Comparison of ENCODE assay signal across 1 cellular context in the genomic region with DNA sequence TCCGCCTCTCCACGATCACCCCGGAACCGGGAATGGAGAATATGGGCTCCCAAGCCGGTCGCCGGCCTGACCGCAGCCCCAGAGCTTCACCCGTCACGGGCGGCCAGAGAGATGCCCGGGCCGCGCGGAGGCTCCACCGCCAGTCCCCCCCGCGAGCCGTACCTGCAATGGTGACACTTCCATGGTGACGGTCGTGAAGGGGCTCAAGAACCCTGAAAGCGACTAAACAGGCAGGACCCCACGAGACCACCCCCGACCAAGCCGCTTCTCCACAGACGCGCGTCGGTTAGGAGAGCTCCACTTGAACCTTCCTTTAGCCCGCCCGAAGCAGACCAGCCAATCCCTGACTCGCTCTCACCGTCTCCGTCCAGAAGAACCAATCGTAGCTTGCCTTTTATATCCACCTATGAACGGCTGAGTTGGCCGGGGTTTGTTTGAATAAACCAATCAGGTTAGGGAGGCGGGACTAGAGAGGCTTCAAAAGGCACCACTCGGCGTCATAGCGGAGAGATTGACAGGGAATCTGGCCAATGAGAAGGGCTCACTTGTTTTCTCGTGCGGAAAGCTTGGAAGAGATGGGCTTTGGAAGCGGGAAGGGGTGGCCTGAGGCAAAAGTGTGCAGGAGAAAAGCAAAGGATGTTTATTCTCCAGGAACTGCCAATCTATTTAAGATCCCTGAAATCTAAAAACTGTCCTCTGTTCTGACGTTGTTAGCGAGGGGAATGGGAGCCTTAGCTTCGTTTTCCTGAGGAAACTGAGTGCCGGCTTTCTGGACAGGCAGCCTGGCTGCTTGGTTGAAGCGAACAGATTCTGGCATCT.
TF ChIP-seq lines count a peak whose summit lies in the region.

A gene with protein sequence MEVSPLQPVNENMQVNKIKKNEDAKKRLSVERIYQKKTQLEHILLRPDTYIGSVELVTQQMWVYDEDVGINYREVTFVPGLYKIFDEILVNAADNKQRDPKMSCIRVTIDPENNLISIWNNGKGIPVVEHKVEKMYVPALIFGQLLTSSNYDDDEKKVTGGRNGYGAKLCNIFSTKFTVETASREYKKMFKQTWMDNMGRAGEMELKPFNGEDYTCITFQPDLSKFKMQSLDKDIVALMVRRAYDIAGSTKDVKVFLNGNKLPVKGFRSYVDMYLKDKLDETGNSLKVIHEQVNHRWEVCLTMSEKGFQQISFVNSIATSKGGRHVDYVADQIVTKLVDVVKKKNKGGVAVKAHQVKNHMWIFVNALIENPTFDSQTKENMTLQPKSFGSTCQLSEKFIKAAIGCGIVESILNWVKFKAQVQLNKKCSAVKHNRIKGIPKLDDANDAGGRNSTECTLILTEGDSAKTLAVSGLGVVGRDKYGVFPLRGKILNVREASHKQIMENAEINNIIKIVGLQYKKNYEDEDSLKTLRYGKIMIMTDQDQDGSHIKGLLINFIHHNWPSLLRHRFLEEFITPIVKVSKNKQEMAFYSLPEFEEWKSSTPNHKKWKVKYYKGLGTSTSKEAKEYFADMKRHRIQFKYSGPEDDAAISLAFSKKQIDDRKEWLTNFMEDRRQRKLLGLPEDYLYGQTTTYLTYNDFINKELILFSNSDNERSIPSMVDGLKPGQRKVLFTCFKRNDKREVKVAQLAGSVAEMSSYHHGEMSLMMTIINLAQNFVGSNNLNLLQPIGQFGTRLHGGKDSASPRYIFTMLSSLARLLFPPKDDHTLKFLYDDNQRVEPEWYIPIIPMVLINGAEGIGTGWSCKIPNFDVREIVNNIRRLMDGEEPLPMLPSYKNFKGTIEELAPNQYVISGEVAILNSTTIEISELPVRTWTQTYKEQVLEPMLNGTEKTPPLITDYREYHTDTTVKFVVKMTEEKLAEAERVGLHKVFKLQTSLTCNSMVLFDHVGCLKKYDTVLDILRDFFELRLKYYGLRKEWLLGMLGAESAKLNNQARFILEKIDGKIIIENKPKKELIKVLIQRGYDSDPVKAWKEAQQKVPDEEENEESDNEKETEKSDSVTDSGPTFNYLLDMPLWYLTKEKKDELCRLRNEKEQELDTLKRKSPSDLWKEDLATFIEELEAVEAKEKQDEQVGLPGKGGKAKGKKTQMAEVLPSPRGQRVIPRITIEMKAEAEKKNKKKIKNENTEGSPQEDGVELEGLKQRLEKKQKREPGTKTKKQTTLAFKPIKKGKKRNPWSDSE (N-terminal part only) (minus strand): TSS at position 288 of the 819 bp plus-strand sequence. CDS start 105 bp downstream, at position 183.

TF ChIP-seq in HepG2, 621 proteins besides CTCF, POLR2A, EP300 and RAD21 (continued from another document and continues in another):
- TF ChIP-seq, protein P1, sequence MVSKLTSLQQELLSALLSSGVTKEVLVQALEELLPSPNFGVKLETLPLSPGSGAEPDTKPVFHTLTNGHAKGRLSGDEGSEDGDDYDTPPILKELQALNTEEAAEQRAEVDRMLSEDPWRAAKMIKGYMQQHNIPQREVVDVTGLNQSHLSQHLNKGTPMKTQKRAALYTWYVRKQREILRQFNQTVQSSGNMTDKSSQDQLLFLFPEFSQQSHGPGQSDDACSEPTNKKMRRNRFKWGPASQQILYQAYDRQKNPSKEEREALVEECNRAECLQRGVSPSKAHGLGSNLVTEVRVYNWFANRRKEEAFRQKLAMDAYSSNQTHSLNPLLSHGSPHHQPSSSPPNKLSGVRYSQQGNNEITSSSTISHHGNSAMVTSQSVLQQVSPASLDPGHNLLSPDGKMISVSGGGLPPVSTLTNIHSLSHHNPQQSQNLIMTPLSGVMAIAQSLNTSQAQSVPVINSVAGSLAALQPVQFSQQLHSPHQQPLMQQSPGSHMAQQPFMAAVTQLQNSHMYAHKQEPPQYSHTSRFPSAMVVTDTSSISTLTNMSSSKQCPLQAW (CRISPR knock-in tag; IDR thresholded peaks at IDR 0.05): peak; percentile 91
- TF ChIP-seq ZFP37 (CRISPR knock-in tag; IDR thresholded peaks at IDR 0.05; ENCODE audit: borderline replicate concordance) (peak; percentile 56; the same call in 1 of the 2 replicates), KLF6 (CRISPR knock-in tag; IDR thresholded peaks at IDR 0.05) (no peak; the same call in 1 of the 2 replicates), ZNF891 (CRISPR knock-in tag; IDR thresholded peaks at IDR 0.05) (peak; percentile 90; the same call in 1 of the 2 replicates), ZSCAN12 (CRISPR knock-in tag; IDR thresholded peaks at IDR 0.05) (no peak), ZNF232 (CRISPR knock-in tag; IDR thresholded peaks at IDR 0.05; ENCODE audit: borderline replicate concordance) (no peak; the same call in 1 of the 2 replicates), NR2F1 (CRISPR knock-in tag; IDR thresholded peaks at IDR 0.05) (no peak), TMF1 (CRISPR knock-in tag; IDR thresholded peaks at IDR 0.05; ENCODE audit: low read depth) (peak; percentile 96), SNRNP70 (IDR thresholded peaks at IDR 0.05; ENCODE audit: low read depth, low read length) (no peak), ARNT (IDR thresholded peaks at IDR 0.05) (no peak), ONECUT2 (CRISPR knock-in tag; IDR thresholded peaks at IDR 0.05) (no peak), ZNF256 (CRISPR knock-in tag; conservative IDR thresholded peaks at IDR 0.05) (peak; percentile 65; the same call in 1 of the 2 replicates), ZNF180 (CRISPR knock-in tag; IDR thresholded peaks at IDR 0.05; ENCODE audit: borderline replicate concordance, low read depth) (no peak), TBL1XR1 (IDR thresholded peaks at IDR 0.05; ENCODE audit: borderline replicate concordance, low read length, partially characterized antibody) (no peak), NONO (IDR thresholded peaks at IDR 0.05) (no peak), NONO (CRISPR knock-in tag; conservative IDR thresholded peaks at IDR 0.05) (peak; percentile 49; the same call in 1 of the 2 replicates), WIZ (CRISPR knock-in tag; IDR thresholded peaks at IDR 0.05) (no peak), ZSCAN29 (CRISPR knock-in tag; conservative IDR thresholded peaks at IDR 0.05) (0 out of 2 replicates have a peak, but pooled peaks have one; percentile 13), YEATS4 (CRISPR knock-in tag; IDR thresholded peaks at IDR 0.05; ENCODE audit: borderline replicate concordance) (peak; percentile 88; the same call in 1 of the 2 replicates), NAIF1 (CRISPR knock-in tag; IDR thresholded peaks at IDR 0.05; ENCODE audit: borderline replicate concordance) (peak; percentile 71; the same call in 1 of the 2 replicates), FOXC1 (CRISPR knock-in tag; IDR thresholded peaks at IDR 0.05; ENCODE audit: borderline replicate concordance) (0 out of 2 replicates have a peak, but pooled peaks have one; percentile 52), ZC3H4 (CRISPR knock-in tag; IDR thresholded peaks at IDR 0.05; ENCODE audit: borderline replicate concordance) (no peak), ZNF382 (CRISPR knock-in tag; IDR thresholded peaks at IDR 0.05; ENCODE audit: borderline replicate concordance) (no peak)
- TF ChIP-seq, protein P2, sequence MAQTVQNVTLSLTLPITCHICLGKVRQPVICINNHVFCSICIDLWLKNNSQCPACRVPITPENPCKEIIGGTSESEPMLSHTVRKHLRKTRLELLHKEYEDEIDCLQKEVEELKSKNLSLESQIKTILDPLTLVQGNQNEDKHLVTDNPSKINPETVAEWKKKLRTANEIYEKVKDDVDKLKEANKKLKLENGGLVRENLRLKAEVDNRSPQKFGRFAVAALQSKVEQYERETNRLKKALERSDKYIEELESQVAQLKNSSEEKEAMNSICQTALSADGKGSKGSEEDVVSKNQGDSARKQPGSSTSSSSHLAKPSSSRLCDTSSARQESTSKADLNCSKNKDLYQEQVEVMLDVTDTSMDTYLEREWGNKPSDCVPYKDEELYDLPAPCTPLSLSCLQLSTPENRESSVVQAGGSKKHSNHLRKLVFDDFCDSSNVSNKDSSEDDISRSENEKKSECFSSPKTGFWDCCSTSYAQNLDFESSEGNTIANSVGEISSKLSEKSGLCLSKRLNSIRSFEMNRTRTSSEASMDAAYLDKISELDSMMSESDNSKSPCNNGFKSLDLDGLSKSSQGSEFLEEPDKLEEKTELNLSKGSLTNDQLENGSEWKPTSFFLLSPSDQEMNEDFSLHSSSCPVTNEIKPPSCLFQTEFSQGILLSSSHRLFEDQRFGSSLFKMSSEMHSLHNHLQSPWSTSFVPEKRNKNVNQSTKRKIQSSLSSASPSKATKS (CRISPR knock-in tag; IDR thresholded peaks at IDR 0.05): no peak
- TF ChIP-seq, protein P3, sequence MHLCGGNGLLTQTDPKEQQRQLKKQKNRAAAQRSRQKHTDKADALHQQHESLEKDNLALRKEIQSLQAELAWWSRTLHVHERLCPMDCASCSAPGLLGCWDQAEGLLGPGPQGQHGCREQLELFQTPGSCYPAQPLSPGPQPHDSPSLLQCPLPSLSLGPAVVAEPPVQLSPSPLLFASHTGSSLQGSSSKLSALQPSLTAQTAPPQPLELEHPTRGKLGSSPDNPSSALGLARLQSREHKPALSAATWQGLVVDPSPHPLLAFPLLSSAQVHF (CRISPR knock-in tag; IDR thresholded peaks at IDR 0.05): peak; percentile 98
- TF ChIP-seq, protein P4, sequence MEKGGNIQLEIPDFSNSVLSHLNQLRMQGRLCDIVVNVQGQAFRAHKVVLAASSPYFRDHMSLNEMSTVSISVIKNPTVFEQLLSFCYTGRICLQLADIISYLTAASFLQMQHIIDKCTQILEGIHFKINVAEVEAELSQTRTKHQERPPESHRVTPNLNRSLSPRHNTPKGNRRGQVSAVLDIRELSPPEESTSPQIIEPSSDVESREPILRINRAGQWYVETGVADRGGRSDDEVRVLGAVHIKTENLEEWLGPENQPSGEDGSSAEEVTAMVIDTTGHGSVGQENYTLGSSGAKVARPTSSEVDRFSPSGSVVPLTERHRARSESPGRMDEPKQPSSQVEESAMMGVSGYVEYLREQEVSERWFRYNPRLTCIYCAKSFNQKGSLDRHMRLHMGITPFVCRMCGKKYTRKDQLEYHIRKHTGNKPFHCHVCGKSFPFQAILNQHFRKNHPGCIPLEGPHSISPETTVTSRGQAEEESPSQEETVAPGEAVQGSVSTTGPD (CRISPR knock-in tag; IDR thresholded peaks at IDR 0.05): no peak
- TF ChIP-seq, protein P5, sequence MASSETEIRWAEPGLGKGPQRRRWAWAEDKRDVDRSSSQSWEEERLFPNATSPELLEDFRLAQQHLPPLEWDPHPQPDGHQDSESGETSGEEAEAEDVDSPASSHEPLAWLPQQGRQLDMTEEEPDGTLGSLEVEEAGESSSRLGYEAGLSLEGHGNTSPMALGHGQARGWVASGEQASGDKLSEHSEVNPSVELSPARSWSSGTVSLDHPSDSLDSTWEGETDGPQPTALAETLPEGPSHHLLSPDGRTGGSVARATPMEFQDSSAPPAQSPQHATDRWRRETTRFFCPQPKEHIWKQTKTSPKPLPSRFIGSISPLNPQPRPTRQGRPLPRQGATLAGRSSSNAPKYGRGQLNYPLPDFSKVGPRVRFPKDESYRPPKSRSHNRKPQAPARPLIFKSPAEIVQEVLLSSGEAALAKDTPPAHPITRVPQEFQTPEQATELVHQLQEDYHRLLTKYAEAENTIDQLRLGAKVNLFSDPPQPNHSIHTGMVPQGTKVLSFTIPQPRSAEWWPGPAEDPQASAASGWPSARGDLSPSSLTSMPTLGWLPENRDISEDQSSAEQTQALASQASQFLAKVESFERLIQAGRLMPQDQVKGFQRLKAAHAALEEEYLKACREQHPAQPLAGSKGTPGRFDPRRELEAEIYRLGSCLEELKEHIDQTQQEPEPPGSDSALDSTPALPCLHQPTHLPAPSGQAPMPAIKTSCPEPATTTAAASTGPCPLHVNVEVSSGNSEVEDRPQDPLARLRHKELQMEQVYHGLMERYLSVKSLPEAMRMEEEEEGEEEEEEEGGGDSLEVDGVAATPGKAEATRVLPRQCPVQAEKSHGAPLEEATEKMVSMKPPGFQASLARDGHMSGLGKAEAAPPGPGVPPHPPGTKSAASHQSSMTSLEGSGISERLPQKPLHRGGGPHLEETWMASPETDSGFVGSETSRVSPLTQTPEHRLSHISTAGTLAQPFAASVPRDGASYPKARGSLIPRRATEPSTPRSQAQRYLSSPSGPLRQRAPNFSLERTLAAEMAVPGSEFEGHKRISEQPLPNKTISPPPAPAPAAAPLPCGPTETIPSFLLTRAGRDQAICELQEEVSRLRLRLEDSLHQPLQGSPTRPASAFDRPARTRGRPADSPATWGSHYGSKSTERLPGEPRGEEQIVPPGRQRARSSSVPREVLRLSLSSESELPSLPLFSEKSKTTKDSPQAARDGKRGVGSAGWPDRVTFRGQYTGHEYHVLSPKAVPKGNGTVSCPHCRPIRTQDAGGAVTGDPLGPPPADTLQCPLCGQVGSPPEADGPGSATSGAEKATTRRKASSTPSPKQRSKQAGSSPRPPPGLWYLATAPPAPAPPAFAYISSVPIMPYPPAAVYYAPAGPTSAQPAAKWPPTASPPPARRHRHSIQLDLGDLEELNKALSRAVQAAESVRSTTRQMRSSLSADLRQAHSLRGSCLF (CRISPR knock-in tag; IDR thresholded peaks at IDR 0.05; ENCODE audit: borderline replicate concordance): 0 out of 2 replicates have a peak, but pooled peaks have one; percentile 35
- TF ChIP-seq, protein P6, sequence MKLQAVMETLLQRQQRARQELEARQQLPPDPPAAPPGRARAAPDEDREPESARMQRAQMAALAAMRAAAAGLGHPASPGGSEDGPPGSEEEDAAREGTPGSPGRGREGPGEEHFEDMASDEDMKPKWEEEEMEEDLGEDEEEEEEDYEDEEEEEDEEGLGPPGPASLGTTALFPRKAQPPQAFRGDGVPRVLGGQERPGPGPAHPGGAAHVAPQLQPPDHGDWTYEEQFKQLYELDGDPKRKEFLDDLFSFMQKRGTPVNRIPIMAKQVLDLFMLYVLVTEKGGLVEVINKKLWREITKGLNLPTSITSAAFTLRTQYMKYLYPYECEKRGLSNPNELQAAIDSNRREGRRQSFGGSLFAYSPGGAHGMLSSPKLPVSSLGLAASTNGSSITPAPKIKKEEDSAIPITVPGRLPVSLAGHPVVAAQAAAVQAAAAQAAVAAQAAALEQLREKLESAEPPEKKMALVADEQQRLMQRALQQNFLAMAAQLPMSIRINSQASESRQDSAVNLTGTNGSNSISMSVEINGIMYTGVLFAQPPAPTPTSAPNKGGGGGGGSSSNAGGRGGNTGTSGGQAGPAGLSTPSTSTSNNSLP (IDR thresholded peaks at IDR 0.05; ENCODE audit: low read depth, low read length): no peak
- TF ChIP-seq, protein P7, sequence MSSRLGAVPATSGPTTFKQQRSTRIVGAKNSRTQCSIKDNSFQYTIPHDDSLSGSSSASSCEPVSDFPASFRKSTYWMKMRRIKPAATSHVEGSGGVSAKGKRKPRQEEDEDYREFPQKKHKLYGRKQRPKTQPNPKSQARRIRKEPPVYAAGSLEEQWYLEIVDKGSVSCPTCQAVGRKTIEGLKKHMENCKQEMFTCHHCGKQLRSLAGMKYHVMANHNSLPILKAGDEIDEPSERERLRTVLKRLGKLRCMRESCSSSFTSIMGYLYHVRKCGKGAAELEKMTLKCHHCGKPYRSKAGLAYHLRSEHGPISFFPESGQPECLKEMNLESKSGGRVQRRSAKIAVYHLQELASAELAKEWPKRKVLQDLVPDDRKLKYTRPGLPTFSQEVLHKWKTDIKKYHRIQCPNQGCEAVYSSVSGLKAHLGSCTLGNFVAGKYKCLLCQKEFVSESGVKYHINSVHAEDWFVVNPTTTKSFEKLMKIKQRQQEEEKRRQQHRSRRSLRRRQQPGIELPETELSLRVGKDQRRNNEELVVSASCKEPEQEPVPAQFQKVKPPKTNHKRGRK (CRISPR knock-in tag; IDR thresholded peaks at IDR 0.05): no peak
- TF ChIP-seq, protein P8, sequence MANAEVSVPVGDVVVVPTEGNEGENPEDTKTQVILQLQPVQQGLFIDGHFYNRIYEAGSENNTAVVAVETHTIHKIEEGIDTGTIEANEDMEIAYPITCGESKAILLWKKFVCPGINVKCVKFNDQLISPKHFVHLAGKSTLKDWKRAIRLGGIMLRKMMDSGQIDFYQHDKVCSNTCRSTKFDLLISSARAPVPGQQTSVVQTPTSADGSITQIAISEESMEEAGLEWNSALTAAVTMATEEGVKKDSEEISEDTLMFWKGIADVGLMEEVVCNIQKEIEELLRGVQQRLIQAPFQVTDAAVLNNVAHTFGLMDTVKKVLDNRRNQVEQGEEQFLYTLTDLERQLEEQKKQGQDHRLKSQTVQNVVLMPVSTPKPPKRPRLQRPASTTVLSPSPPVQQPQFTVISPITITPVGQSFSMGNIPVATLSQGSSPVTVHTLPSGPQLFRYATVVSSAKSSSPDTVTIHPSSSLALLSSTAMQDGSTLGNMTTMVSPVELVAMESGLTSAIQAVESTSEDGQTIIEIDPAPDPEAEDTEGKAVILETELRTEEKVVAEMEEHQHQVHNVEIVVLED (CRISPR knock-in tag; IDR thresholded peaks at IDR 0.05; ENCODE audit: borderline replicate concordance): peak; percentile 74; the same call in 1 of the 2 replicates
